8 cellular contexts compared by ENCODE assay signal in the genomic region with DNA sequence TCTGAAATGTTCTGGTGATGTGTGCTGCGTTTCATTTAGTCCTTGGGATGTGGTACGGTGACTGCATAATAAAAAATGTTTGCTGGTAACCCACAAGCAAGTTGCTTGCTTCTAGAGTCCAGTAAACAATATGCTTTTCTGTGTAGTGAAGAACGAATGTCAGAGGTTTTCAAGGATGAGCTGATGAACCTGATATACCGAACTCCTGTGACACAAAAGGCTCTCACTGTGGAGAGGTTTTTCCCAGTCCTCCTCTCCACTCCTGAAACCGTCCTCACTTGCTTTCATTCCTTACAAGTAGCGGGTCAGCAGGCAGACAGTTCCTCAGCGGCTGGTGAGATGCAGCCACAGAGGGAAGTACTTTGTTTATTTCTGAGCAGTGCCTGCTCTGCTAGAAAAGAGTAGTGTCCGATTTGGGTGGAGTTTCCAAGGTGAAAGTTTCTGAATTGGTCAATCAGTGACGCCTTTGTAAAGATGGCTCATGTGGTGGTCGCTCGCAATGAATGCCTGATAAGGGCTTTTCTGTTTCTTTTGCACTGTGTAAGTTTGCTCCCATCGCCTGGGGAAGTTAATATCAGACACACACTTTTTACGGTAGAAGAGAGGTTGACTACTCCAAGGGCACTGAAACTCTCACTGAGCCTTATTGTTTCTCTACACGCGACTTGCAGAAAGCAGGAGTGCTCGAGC. TPM values are rescaled to one million over a fixed set of nuclear protein-coding genes. Genes with fewer than 3 reads are reported as not detected.
DNase-seq lines count a peak whose midpoint lies in the region; ATAC-seq, FAIRE-seq and TF ChIP-seq lines count a peak whose summit lies in the region.

No MANE protein-coding gene starts in this region.

- H3K4me3 Mint-ChIP-seq in mesothelial cell of epicardium = peak overlapping the region; percentile 87
- H3K4me3 Mint-ChIP-seq in type B pancreatic cell = peak overlapping the region; percentile 94

- peak overlapping the region; percentile 75 for H3K4me3 ChIP-seq in GM06990 (replicated peaks; ENCODE audit: low read depth, low read length)
- H3K4me3 ChIP-seq in HFF-Myc (replicated peaks; ENCODE audit: low read depth, low read length) = peak overlapping the region; percentile 83
- H3K4me3 ChIP-seq in dorsolateral prefrontal cortex = peak overlapping the region; percentile 43 to 93 (median 82)

- peaks cover 3% of the 10 kb centered on the region for H3K36me3 ChIP-seq in GM06990 (ENCODE audit: control insufficient read depth, insufficient read depth, low read length)

- peak overlapping the region in 57 of 59 donors; percentile 13 to 99 (median 92) for H3K27ac ChIP-seq in dorsolateral prefrontal cortex

- TF ChIP-seq CTCF in GM06990 (IDR thresholded peaks at IDR 0.05; ENCODE audit: insufficient read depth, low read length, poor library complexity, severe bottlenecking) (no peak), HFF-Myc (IDR thresholded peaks at IDR 0.05; ENCODE audit: low read depth, low read length, missing control alignments) (no peak), dorsolateral prefrontal cortex (IDR thresholded peaks at IDR 0.05 in 54 of 56, conservative IDR thresholded peaks at IDR 0.05 in 2 of 56; ENCODE audit: low read depth in 1 of 56, partially characterized antibody in 56 of 56) (no peak), mesothelial cell of epicardium (IDR thresholded peaks at IDR 0.05; ENCODE audit: unreplicated experiment) (no peak), type B pancreatic cell (conservative IDR thresholded peaks at IDR 0.05) (no peak)

- H3K27me3 ChIP-seq in GM06990 (replicated peaks; ENCODE audit: control insufficient read depth, insufficient read depth, low read length) (no peaks in the 10 kb centered on the region), dorsolateral prefrontal cortex (no peaks in the 10 kb centered on the region)

- H3K4me1 Mint-ChIP-seq in mesothelial cell of epicardium = peaks cover 52% of the 10 kb centered on the region
- peaks cover 33% of the 10 kb centered on the region for H3K4me1 Mint-ChIP-seq in type B pancreatic cell (ENCODE audit: unreplicated experiment)

- no peak for ATAC-seq in GM19351 (IDR thresholded peaks at IDR 0.05; ENCODE audit: unreplicated experiment)

- H3K27ac Mint-ChIP-seq in mesothelial cell of epicardium (peak overlapping the region; percentile 91), type B pancreatic cell (peak overlapping the region; percentile 65)

- H3K27me3 Mint-ChIP-seq in mesothelial cell of epicardium (ENCODE audit: low read depth) (no peaks in the 10 kb centered on the region), type B pancreatic cell (no peaks in the 10 kb centered on the region)

- H3K36me3 Mint-ChIP-seq in mesothelial cell of epicardium (no peaks in the 10 kb centered on the region), type B pancreatic cell (peaks cover 9% of the 10 kb centered on the region)

- H3K9me3 Mint-ChIP-seq in mesothelial cell of epicardium (no peaks in the 10 kb centered on the region), type B pancreatic cell (peaks cover 7% of the 10 kb centered on the region)

- intact Hi-C loops in dorsolateral prefrontal cortex (cut with DNase I) = loop anchor here (10.0 kb wide), 4 partner anchors 112 to 1062 kb away; a partner anchor contains a TSS

- DNase-seq in GM06990 (ENCODE audit: extremely low read depth, insufficient read length) (peak; percentile 38), HFF-Myc (ENCODE audit: extremely low read depth, low read depth) (no peak), RCC 7860 (ENCODE audit: low spot score) (peak; percentile 44), dorsolateral prefrontal cortex (no peak), mesothelial cell of epicardium (ENCODE audit: low spot score in 2 of 2, unreplicated experiment in 2 of 2) (no peak), type B pancreatic cell (ENCODE audit: extremely low spot score, unreplicated experiment) (no peak)
- no peak for DNase-seq in activated effector memory CD4-positive, alpha-beta T cell treated with anti-CD3 and anti-CD28 coated beads, Interleukin-2, amount 50 U/mL, for 16 hours

- no peak for FAIRE-seq in RCC 7860 (lab: Jason Lieb, UNC)

RNA-seq across cellular contexts. Expression of a gene that starts 3.0 kb away (rescaled TPM):
- total RNA-seq in dorsolateral prefrontal cortex (10 to 100 TPM; 12.1 to 46.3 (median 20.4) TPM), mesothelial cell of epicardium (26.2 to 31.4 TPM (median 27.5 TPM) in 3 replicates), type B pancreatic cell (ENCODE audit: low replicate concordance) (26.5 and 47.1 TPM in 2 replicates)

Comparison
In these comparisons a context has a peak if more than half of its experiments do, and no peak if none do; other contexts are left out.
1. DNase-seq: peak in GM06990 (single experiment) and RCC 7860 (single experiment); none in HFF-Myc (single experiment), dorsolateral prefrontal cortex (0 of 10), mesothelial cell of epicardium (0 of 2), type B pancreatic cell (single experiment) and activated effector memory CD4-positive, alpha-beta T cell treated with anti-CD3 and anti-CD28 coated beads, Interleukin-2, amount 50 U/mL, for 16 hours (single experiment).
2. Peak in every context shown above with its lines, with median percentiles within 50 percentile points of each other: H3K4me3 ChIP-seq.